Comparison of ENCODE assay signal across 24 cellular contexts in the genomic region with DNA sequence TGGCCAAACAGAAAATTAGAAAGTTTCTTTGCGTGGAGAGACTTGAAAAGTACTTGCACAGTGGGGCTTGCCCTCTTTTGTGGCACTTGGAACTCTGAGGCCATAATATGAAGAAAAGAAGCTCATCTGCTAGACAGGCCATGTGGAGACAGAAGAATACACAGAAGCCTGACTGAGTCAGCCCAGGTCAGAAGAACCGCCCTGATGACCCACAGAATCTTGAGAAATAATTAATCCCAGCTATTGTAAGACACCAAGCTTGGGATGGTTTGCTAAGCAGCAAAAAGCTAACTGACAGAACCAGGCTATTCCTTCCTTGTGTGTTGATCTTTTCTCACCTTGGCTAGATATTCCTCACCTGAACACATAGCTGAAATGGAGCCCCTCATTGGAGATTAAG. TPM values are rescaled to one million over a fixed set of nuclear protein-coding genes. Genes with fewer than 3 reads are reported as not detected.
A peak's percentile ranks its signal among the peaks of the same experiment; 100 is the strongest.
DNase-seq lines count a peak whose midpoint lies in the region; ATAC-seq and TF ChIP-seq lines count a peak whose summit lies in the region.
"Had no signal": no experiment of that assay in that cellular context is flagged by ENCODE, and none has a peak within 500 bp of the region (broad histone marks: within the 10 kb centered on the region; RNA-seq: fewer than 3 reads in every experiment).

No MANE protein-coding gene starts in this region.

- no peaks in the 10 kb centered on the region for H3K36me3 ChIP-seq in RWPE2 (ENCODE audit: low read depth)
- H3K36me3 ChIP-seq: BLaER1 had no signal

- DNase-seq in AG20443 (ENCODE audit: low spot score) (peak; percentile 54), RWPE2 (ENCODE audit: low spot score) (no peak), epithelial cell of esophagus (ENCODE audit: low read depth) (peak; percentile 65), iris pigment epithelial cell (ENCODE audit: low read depth) (peak; percentile 47), CD1c-positive myeloid dendritic cell (ENCODE audit: extremely low spot score) (no peak)
- no peak for DNase-seq in activated CD8-positive, alpha-beta T cell treated with anti-CD3 and anti-CD28 coated beads, Interleukin-2, amount 10 ng/mL, durations not matched to agents 7 days and 5 days
- DNase-seq: Caco-2; CD4-positive, alpha-beta memory T cell; DMS 273 treated with DMSO at 0.1 percent for 48 hours; DND-41; H9; KG1; NCI-H1092 treated with DMSO at 0.1 percent for 48 hours; NCI-H146; NCI-H2081; NCI-H2171; NCI-H524 treated with DMSO at 0.1 percent for 48 hours; NCI-H82 had no signal

- no peak overlapping the region for H3K4me3 Mint-ChIP-seq in activated CD8-positive, alpha-beta T cell treated with anti-CD3 and anti-CD28 coated beads, Interleukin-2, amount 10 ng/mL, durations not matched to agents 7 days and 5 days
- H3K4me3 Mint-ChIP-seq: CD4-positive, alpha-beta memory T cell; H9 had no signal

- CTCF ChIA-PET in activated CD8-positive, alpha-beta T cell treated with anti-CD3 and anti-CD28 coated beads, Interleukin-2, amount 10 ng/mL, durations not matched to agents 7 days and 5 days (lab: Charles Lee): interaction anchor here (1.1 to 1.2 kb wide), 2 partner anchors 13 to 14 kb away, joined by 3 to 5 read pairs; no protein-coding TSS in a partner anchor

- no peaks in the 10 kb centered on the region for H3K36me3 Mint-ChIP-seq in activated CD8-positive, alpha-beta T cell treated with anti-CD3 and anti-CD28 coated beads, Interleukin-2, amount 10 ng/mL, durations not matched to agents 7 days and 5 days (ENCODE audit: low read depth)
- H3K36me3 Mint-ChIP-seq: CD4-positive, alpha-beta memory T cell had no signal

- no peak overlapping the region for H3K27ac ChIP-seq in RWPE2 (ENCODE audit: poor library complexity, severe bottlenecking)
- H3K27ac ChIP-seq: BLaER1 had no signal

- no peaks in the 10 kb centered on the region for H3K9me3 Mint-ChIP-seq in activated CD8-positive, alpha-beta T cell treated with anti-CD3 and anti-CD28 coated beads, Interleukin-2, amount 10 ng/mL, durations not matched to agents 7 days and 5 days (ENCODE audit: insufficient read depth)
- H3K9me3 Mint-ChIP-seq: CD4-positive, alpha-beta memory T cell had no signal

- H3K27me3 ChIP-seq in RWPE2 (ENCODE audit: insufficient read depth, poor library complexity, severe bottlenecking): no peaks in the 10 kb centered on the region
- H3K27me3 ChIP-seq: BLaER1 had no signal

- H3K4me3 ChIP-seq in RWPE2 (ENCODE audit: severe bottlenecking) (no peak overlapping the region), epithelial cell of esophagus (ENCODE audit: low read length) (no peak overlapping the region)
- H3K4me3 ChIP-seq: BLaER1 had no signal

- H3K4me1 Mint-ChIP-seq in activated CD8-positive, alpha-beta T cell treated with anti-CD3 and anti-CD28 coated beads, Interleukin-2, amount 10 ng/mL, durations not matched to agents 7 days and 5 days (ENCODE audit: low read depth): no peaks in the 10 kb centered on the region
- H3K4me1 Mint-ChIP-seq: CD4-positive, alpha-beta memory T cell; H9 had no signal

- H3K9me3 ChIP-seq in RWPE2 (ENCODE audit: severe bottlenecking): no peaks in the 10 kb centered on the region
- H3K9me3 ChIP-seq: Caco-2 had no signal

- H3K4me1 ChIP-seq in RWPE2 (ENCODE audit: insufficient read depth, poor library complexity, severe bottlenecking): no peaks in the 10 kb centered on the region
- H3K4me1 ChIP-seq: Caco-2 had no signal

- H3K27ac Mint-ChIP-seq in activated CD8-positive, alpha-beta T cell treated with anti-CD3 and anti-CD28 coated beads, Interleukin-2, amount 10 ng/mL, durations not matched to agents 7 days and 5 days: no peak overlapping the region
- H3K27ac Mint-ChIP-seq: CD4-positive, alpha-beta memory T cell; H9 had no signal

- ATAC-seq in RWPE2 (ENCODE audit: low read depth) (peak; percentile 63; the same call in 2 of the 3 replicates), HG02759 (IDR thresholded peaks at IDR 0.05; ENCODE audit: unreplicated experiment) (no peak), GM18867 (IDR thresholded peaks at IDR 0.05; ENCODE audit: unreplicated experiment) (no peak)
- ATAC-seq in activated CD8-positive, alpha-beta T cell treated with anti-CD3 and anti-CD28 coated beads, Interleukin-2, amount 10 ng/mL, durations not matched to agents 7 days and 5 days: no peak
- ATAC-seq: Panc1, SK-N-SH treated with all-trans-retinoic acid at 6 μM for 48 hours had no signal

- no peak for TF ChIP-seq CTCF in RWPE2 (IDR thresholded peaks at IDR 0.05; ENCODE audit: poor library complexity, severe bottlenecking)
- TF ChIP-seq CTCF in epithelial cell of esophagus (IDR thresholded peaks at IDR 0.05; ENCODE audit: insufficient read depth, low read depth, low read length, missing control alignments): no peak

- POLR2A ChIA-PET in activated CD8-positive, alpha-beta T cell treated with anti-CD3 and anti-CD28 coated beads, Interleukin-2, amount 10 ng/mL, durations not matched to agents 7 days and 5 days (lab: Charles Lee): no interaction called here

- peaks cover 19% of the 10 kb centered on the region for H3K27me3 Mint-ChIP-seq in activated CD8-positive, alpha-beta T cell treated with anti-CD3 and anti-CD28 coated beads, Interleukin-2, amount 10 ng/mL, durations not matched to agents 7 days and 5 days (ENCODE audit: low read depth)

RNA-seq across cellular contexts. Expression of gene G6PC2, which starts 33.7 kb away (rescaled TPM):
- total RNA-seq in activated CD8-positive, alpha-beta T cell treated with anti-CD3 and anti-CD28 coated beads, Interleukin-2, amount 10 ng/mL, durations not matched to agents 7 days and 5 days: not detected
- total RNA-seq: Caco-2; CD4-positive, alpha-beta memory T cell; H9; HT1080 had no signal

RNA-seq across cellular contexts. Expression of gene SPC25, which starts 44.6 kb away (rescaled TPM):
- total RNA-seq in activated CD8-positive, alpha-beta T cell treated with anti-CD3 and anti-CD28 coated beads, Interleukin-2, amount 10 ng/mL, durations not matched to agents 7 days and 5 days: 10 to 100 TPM; 58.3 to 69.8 TPM

Comparison
In these comparisons a context has a peak if more than half of its experiments do, and no peak if none do; other contexts are left out.
1. DNase-seq: peak in AG20443 (single experiment), epithelial cell of esophagus (single experiment) and iris pigment epithelial cell (single experiment); none in RWPE2 (single experiment), CD1c-positive myeloid dendritic cell (single experiment) and activated CD8-positive, alpha-beta T cell treated with anti-CD3 and anti-CD28 coated beads, Interleukin-2, amount 10 ng/mL, durations not matched to agents 7 days and 5 days (single experiment).